ENCODE assay signal across 8 cellular contexts in the genomic region with DNA sequence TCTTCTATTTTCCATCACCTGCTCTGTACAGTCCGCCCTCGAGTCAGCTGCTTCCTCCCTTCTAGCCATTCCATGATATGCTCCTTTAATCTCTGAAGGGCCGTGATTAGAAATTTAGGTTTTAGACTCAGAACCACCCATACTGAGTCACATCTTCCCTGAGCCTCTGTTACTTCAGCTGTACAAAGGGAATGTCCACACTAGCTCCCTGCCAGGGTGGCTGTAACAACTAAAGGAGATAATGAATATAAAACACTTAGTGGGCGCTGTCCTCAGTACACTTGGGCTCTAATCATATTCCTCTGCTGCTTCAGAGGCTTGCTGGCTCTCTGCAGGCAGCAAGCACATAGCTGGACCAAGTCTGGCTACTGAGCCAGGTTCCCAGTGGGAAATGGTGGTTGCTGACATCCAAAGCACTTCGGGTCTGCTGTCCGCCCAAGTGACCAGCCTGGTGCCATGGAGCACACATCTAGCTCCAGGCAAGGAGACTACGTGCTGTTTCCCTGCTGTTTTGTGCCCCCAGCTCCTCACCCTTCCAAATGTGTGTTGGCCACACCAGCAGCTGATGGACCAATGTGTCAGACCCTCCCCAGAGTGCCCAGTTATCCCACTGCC. TPM values are rescaled to one million over a fixed set of nuclear protein-coding genes. Genes with fewer than 3 reads are reported as not detected.
DNase-seq lines count a peak whose midpoint lies in the region; ATAC-seq and TF ChIP-seq lines count a peak whose summit lies in the region.

No MANE protein-coding gene starts in this region.

- peak overlapping the region; percentile 57 for H3K9ac ChIP-seq in mucosa of stomach (ENCODE audit: low read length)

- peaks cover 25% of the 10 kb centered on the region for H3K4me1 Mint-ChIP-seq in brain

- no peaks in the 10 kb centered on the region for H3K9me3 ChIP-seq in cardiac muscle cell (ENCODE audit: low read depth)
- no peaks in the 10 kb centered on the region for H3K9me3 ChIP-seq in mucosa of stomach (ENCODE audit: control insufficient read depth, low read length)
- no peaks in the 10 kb centered on the region for H3K9me3 ChIP-seq in vagina

- H3K36me3 ChIP-seq in cardiac muscle cell (peaks cover 14% of the 10 kb centered on the region), mucosa of stomach (ENCODE audit: control insufficient read depth, insufficient read depth, low read length) (no peaks in the 10 kb centered on the region), vagina (peaks cover 0 to 11% of the 10 kb centered on the region in 2 donors)

- TF ChIP-seq POLR2A in vagina (IDR thresholded peaks at IDR 0.05) = no peak

- no peaks in the 10 kb centered on the region for H3K9me3 Mint-ChIP-seq in brain

- no peak for ATAC-seq in left ventricle myocardium superior
- ATAC-seq in HG03354 (IDR thresholded peaks at IDR 0.05; ENCODE audit: poor library complexity, severe bottlenecking, unreplicated experiment) = no peak

- peak overlapping the region; percentile 69 to 76 (median 71) for H3K4me3 Mint-ChIP-seq in brain

- H3K27ac Mint-ChIP-seq in brain = peak overlapping the region; percentile 11 to 69 (median 33)

- DNase-seq in cardiac muscle cell (ENCODE audit: low read depth in 1 of 2, low spot score in 1 of 2) = peak; percentile 15 to 17
- no peak for DNase-seq in left ventricle myocardium superior
- DNase-seq in vagina (ENCODE audit: extremely low spot score in 2 of 2) = no peak
- no peak for DNase-seq in islet precursor cell
- no peak for DNase-seq in SHP77 (lab: John Stamatoyannopoulos, UW)

- intact Hi-C loops in left ventricle myocardium superior (cut with micrococcal nuclease) = no loop called here
- intact Hi-C loops in vagina (cut with DNase I) = no loop called here

- H3K36me3 Mint-ChIP-seq in brain = peaks cover 11% of the 10 kb centered on the region

- H3K27ac ChIP-seq in cardiac muscle cell (peak overlapping the region; percentile 82), vagina (peak overlapping the region; percentile 89)

- H3K4me3 ChIP-seq in cardiac muscle cell (no peak overlapping the region), mucosa of stomach (ENCODE audit: low read length) (peak overlapping the region; percentile 43), vagina (peak overlapping the region in 1 of 2 donors; percentile 88)

- H3K27me3 Mint-ChIP-seq in brain = peaks cover 10% of the 10 kb centered on the region

- H3K4me1 ChIP-seq in cardiac muscle cell (ENCODE audit: low read depth) = peaks cover 5% of the 10 kb centered on the region
- H3K4me1 ChIP-seq in mucosa of stomach (ENCODE audit: control insufficient read depth, insufficient read depth, low read length) = peaks cover 33% of the 10 kb centered on the region
- H3K4me1 ChIP-seq in vagina = peaks cover 34% of the 10 kb centered on the region

- TF ChIP-seq CTCF in cardiac muscle cell (IDR thresholded peaks at IDR 0.05; ENCODE audit: low read depth, low read length) (no peak), brain (conservative IDR thresholded peaks at IDR 0.05) (no peak), vagina (IDR thresholded peaks at IDR 0.05) (no peak)

- H3K27me3 ChIP-seq in cardiac muscle cell (no peaks in the 10 kb centered on the region), mucosa of stomach (ENCODE audit: control insufficient read depth, insufficient read depth, low read length) (no peaks in the 10 kb centered on the region), vagina (no peaks in the 10 kb centered on the region)

RNA-seq across cellular contexts. Expression of gene CHST14, which starts 0.9 kb away (rescaled TPM):
- total RNA-seq in cardiac muscle cell = 18.3 and 24.4 TPM in 2 replicates
- polyA plus RNA-seq in cardiac muscle cell = 22.1 and 26.0 TPM in 2 replicates
- 6.0 TPM for total RNA-seq in left ventricle myocardium superior
- 13.5 TPM for polyA plus RNA-seq in brain (ENCODE audit: insufficient read depth, low read depth, low replicate concordance)
- 8.6 TPM for total RNA-seq in vagina

RNA-seq across cellular contexts. Expression of gene BAHD1, which starts 29.1 kb away (rescaled TPM):
- total RNA-seq in cardiac muscle cell = 22.9 and 29.3 TPM in 2 replicates
- 14.9 and 15.7 TPM in 2 replicates for polyA plus RNA-seq in cardiac muscle cell
- total RNA-seq in left ventricle myocardium superior = 18.1 TPM
- 22.4 TPM for polyA plus RNA-seq in brain (ENCODE audit: insufficient read depth, low read depth, low replicate concordance)
- 9.6 TPM for total RNA-seq in vagina

Comparison
In these comparisons a context has a peak if more than half of its experiments do, and no peak if none do; other contexts are left out.
1. DNase-seq: peak in cardiac muscle cell (2 of 2); none in left ventricle myocardium superior (single experiment), vagina (0 of 2), islet precursor cell (single experiment) and SHP77 (0 of 2).